ENCODE assay signal across 16 cellular contexts in genomic region chr7:22572937-22573336, GRCh38.
A peak's percentile ranks its signal among the peaks of the same experiment; 100 is the strongest.
DNase-seq lines count a peak whose midpoint lies in the region; ATAC-seq, FAIRE-seq and TF ChIP-seq lines count a peak whose summit lies in the region.
"Had no signal": no experiment of that assay in that cellular context is flagged by ENCODE, and none has a peak within 500 bp of the region (broad histone marks: within the 10 kb centered on the region; RNA-seq: fewer than 3 reads in every experiment).

No MANE protein-coding gene starts in this region.

- BruUV-seq in Calu3 (replicated peaks; lab: Mats Ljungman, UMichigan) = no TSS peak

- no peak overlapping the region for H3K9ac ChIP-seq in mesenchymal stem cell (ENCODE audit: low read length)

- H4K8ac ChIP-seq in mesenchymal stem cell (ENCODE audit: low read length) = no peak overlapping the region

- peaks cover 68% of the 10 kb centered on the region for H3K4me1 Mint-ChIP-seq in Calu3 (ENCODE audit: low read depth, unreplicated experiment)
- H3K4me1 Mint-ChIP-seq in activated CD4-positive, alpha-beta memory T cell treated with anti-CD3 and anti-CD28 coated beads for 36 hours (ENCODE audit: low read depth) = peaks cover 3% of the 10 kb centered on the region
- H3K4me1 Mint-ChIP-seq: GM23338 had no signal

- no peak for FAIRE-seq in bronchial epithelial cell (lab: Jason Lieb, UNC)

- TF ChIP-seq RAD21 in Ishikawa (IDR thresholded peaks at IDR 0.05; ENCODE audit: low read depth) = no peak

- intact Hi-C loops in Calu3 (cut with micrococcal nuclease; ENCODE audit: unreplicated experiment) = loop anchor here (1.0 kb wide), 1 partner anchor 10 kb away; no protein-coding TSS in a partner anchor
- intact Hi-C loops in activated CD4-positive, alpha-beta memory T cell treated with anti-CD3 and anti-CD28 coated beads for 36 hours (cut with micrococcal nuclease) = no loop called here

- no peaks in the 10 kb centered on the region for H3K36me3 ChIP-seq in bronchial epithelial cell (ENCODE audit: control insufficient read depth, insufficient read depth, low read length)
- peaks cover 0 to 2% of the 10 kb centered on the region in 2 experiments for H3K36me3 ChIP-seq in mesenchymal stem cell (ENCODE audit: control insufficient read depth in 1 of 2, insufficient read depth in 2 of 2, low read depth in 1 of 2, low read length in 2 of 2)
- H3K36me3 ChIP-seq: vagina had no signal

- no peak overlapping the region for H2BK120ac ChIP-seq in mesenchymal stem cell (ENCODE audit: low read depth, low read length)

- no peak for TF ChIP-seq CTCF in Calu3 (IDR thresholded peaks at IDR 0.05; ENCODE audit: unreplicated experiment)
- no peak for TF ChIP-seq CTCF in bronchial epithelial cell (IDR thresholded peaks at IDR 0.05; ENCODE audit: insufficient read depth, low read length, severe bottlenecking)

- ATAC-seq in HG02678 (IDR thresholded peaks at IDR 0.05; ENCODE audit: unreplicated experiment) (no peak), HG02870 (IDR thresholded peaks at IDR 0.05; ENCODE audit: unreplicated experiment) (no peak)
- ATAC-seq: GM23338 had no signal

- POLR2A ChIA-PET in activated CD4-positive, alpha-beta memory T cell treated with anti-CD3 and anti-CD28 coated beads for 36 hours (lab: Charles Lee) = no interaction called here

- peaks cover 5% of the 10 kb centered on the region for H3K4me1 ChIP-seq in mesenchymal stem cell (ENCODE audit: control insufficient read depth, insufficient read depth, low read depth, low read length)

- H3K79me1 ChIP-seq in mesenchymal stem cell (replicated peaks; ENCODE audit: low read length, poor library complexity, severe bottlenecking) = peaks cover 8% of the 10 kb centered on the region

- H3K14ac ChIP-seq in mesenchymal stem cell (ENCODE audit: low read length in 2 of 2) = no peak overlapping the region

- no peak overlapping the region for H3K23ac ChIP-seq in mesenchymal stem cell (ENCODE audit: low read length in 2 of 2)

- H3K9me3 Mint-ChIP-seq in Calu3 (ENCODE audit: low read depth, unreplicated experiment) = no peaks in the 10 kb centered on the region
- H3K9me3 Mint-ChIP-seq in activated CD4-positive, alpha-beta memory T cell treated with anti-CD3 and anti-CD28 coated beads for 36 hours = no peaks in the 10 kb centered on the region
- H3K9me3 Mint-ChIP-seq: activated naive CD4-positive, alpha-beta T cell treated with anti-CD3 and anti-CD28 coated beads, Interleukin-2, amount 50 U/mL, for 24 hours; CD4-positive, alpha-beta T cell; GM23338 had no signal

- H2BK15ac ChIP-seq in mesenchymal stem cell (ENCODE audit: low read depth, poor library complexity, severe bottlenecking) = no peak overlapping the region

- no peak; the same call in 1 of the 2 replicates for TF ChIP-seq EP300 in Ishikawa (IDR thresholded peaks at IDR 0.05; ENCODE audit: borderline replicate concordance)

- no peak overlapping the region for H2BK12ac ChIP-seq in mesenchymal stem cell (ENCODE audit: low read length in 2 of 2)

- DNase-seq in Calu3 (peak; percentile 85), bronchial epithelial cell (ENCODE audit: low read depth) (peak; percentile 100), mesenchymal stem cell (peak; percentile 43), NCI-H82 (lab: John Stamatoyannopoulos, UW) (no peak)
- no peak for DNase-seq in activated CD4-positive, alpha-beta memory T cell treated with anti-CD3 and anti-CD28 coated beads for 36 hours
- DNase-seq: activated CD8-positive, alpha-beta memory T cell treated with anti-CD3 and anti-CD28 coated beads, Interleukin-2, amount 50 U/mL, for 48 hours; CD4-positive, alpha-beta T cell; erythroblast; mesendoderm; stimulated activated naive CD4-positive, alpha-beta T cell had no signal

- H3K4me3 ChIP-seq in bronchial epithelial cell (ENCODE audit: low read depth, low read length) = no peak overlapping the region
- H3K4me3 ChIP-seq in mesenchymal stem cell (ENCODE audit: insufficient read depth in 1 of 2, low read depth in 1 of 2, low read length in 2 of 2) = no peak overlapping the region
- H3K4me3 ChIP-seq: GM23338, vagina had no signal

- H3K18ac ChIP-seq in mesenchymal stem cell (ENCODE audit: low read depth in 1 of 2, low read length in 2 of 2) = no peak overlapping the region

- 94% methylated on average over 6 of the region's 7 CpGs for WGBS in mesenchymal stem cell

- H3K4me3 Mint-ChIP-seq in Calu3 (ENCODE audit: low read depth, unreplicated experiment) = peak overlapping the region; percentile 47
- H3K4me3 Mint-ChIP-seq in activated CD4-positive, alpha-beta memory T cell treated with anti-CD3 and anti-CD28 coated beads for 36 hours = no peak overlapping the region
- H3K4me3 Mint-ChIP-seq: activated naive CD4-positive, alpha-beta T cell treated with anti-CD3 and anti-CD28 coated beads, Interleukin-2, amount 50 U/mL, for 24 hours; CD4-positive, alpha-beta T cell; GM23338 had no signal

- no peak overlapping the region for H2AFZ ChIP-seq in mesenchymal stem cell (ENCODE audit: low read depth, low read length)
- H2AFZ ChIP-seq: GM23338 had no signal

- H3K36me3 Mint-ChIP-seq in Calu3 (ENCODE audit: insufficient read depth, unreplicated experiment) = peaks cover 50% of the 10 kb centered on the region
- H3K36me3 Mint-ChIP-seq in activated CD4-positive, alpha-beta memory T cell treated with anti-CD3 and anti-CD28 coated beads for 36 hours = no peaks in the 10 kb centered on the region

- no peak overlapping the region for H3K4ac ChIP-seq in mesenchymal stem cell (ENCODE audit: low read depth in 1 of 2, low read length in 2 of 2)

- no peak overlapping the region for H2BK5ac ChIP-seq in mesenchymal stem cell (ENCODE audit: low read depth, low read length, poor library complexity, severe bottlenecking)

- no peaks in the 10 kb centered on the region for H3K27me3 Mint-ChIP-seq in Calu3 (ENCODE audit: unreplicated experiment)
- peaks cover 30% of the 10 kb centered on the region for H3K27me3 Mint-ChIP-seq in activated CD4-positive, alpha-beta memory T cell treated with anti-CD3 and anti-CD28 coated beads for 36 hours

- no peak overlapping the region for H2AK5ac ChIP-seq in mesenchymal stem cell (ENCODE audit: low read length, severe bottlenecking)

- CTCF ChIA-PET in Calu3 (lab: Charles Lee) = interaction anchor here (0.7 to 2.2 kb wide), 8 partner anchors 10 to 160 kb away, joined by 3 to 25 read pairs (median 7); partner anchors contain the start of gene IL6
- CTCF ChIA-PET in activated CD4-positive, alpha-beta memory T cell treated with anti-CD3 and anti-CD28 coated beads for 36 hours (lab: Charles Lee) = interaction anchor here (1.5 kb wide), 1 partner anchor 12 kb away, joined by 4 read pairs; no protein-coding TSS in a partner anchor

- no peak overlapping the region for H3K4me2 ChIP-seq in mesenchymal stem cell (ENCODE audit: low read length, poor library complexity, severe bottlenecking)
- H3K4me2 ChIP-seq: GM23338 had no signal

- no peak overlapping the region for H4K91ac ChIP-seq in mesenchymal stem cell (ENCODE audit: low read length)

- H3K27ac ChIP-seq in mesenchymal stem cell (ENCODE audit: low read length, poor library complexity, severe bottlenecking) = peak overlapping the region; percentile 33
- H3K27ac ChIP-seq: vagina had no signal

- no peaks in the 10 kb centered on the region for H3K27me3 ChIP-seq in bronchial epithelial cell (ENCODE audit: control insufficient read depth, insufficient read depth, low read length)
- peaks cover 0 to 6% of the 10 kb centered on the region in 2 experiments for H3K27me3 ChIP-seq in mesenchymal stem cell (ENCODE audit: control insufficient read depth in 1 of 2, insufficient read depth in 1 of 2, low read length in 2 of 2)

- no peaks in the 10 kb centered on the region for H3K9me3 ChIP-seq in mesenchymal stem cell (ENCODE audit: control insufficient read depth, low read length)
- H3K9me3 ChIP-seq: vagina had no signal

- peak overlapping the region; percentile 80 for H3K27ac Mint-ChIP-seq in Calu3 (ENCODE audit: unreplicated experiment)
- no peak overlapping the region for H3K27ac Mint-ChIP-seq in activated CD4-positive, alpha-beta memory T cell treated with anti-CD3 and anti-CD28 coated beads for 36 hours
- H3K27ac Mint-ChIP-seq: activated naive CD4-positive, alpha-beta T cell treated with anti-CD3 and anti-CD28 coated beads, Interleukin-2, amount 50 U/mL, for 24 hours; CD4-positive, alpha-beta T cell; GM23338 had no signal

TF ChIP-seq in Ishikawa, 13 proteins besides CTCF, POLR2A, EP300 and RAD21:
- TF ChIP-seq CEBPB (IDR thresholded peaks at IDR 0.05) (peak; percentile 71), NFIC (IDR thresholded peaks at IDR 0.05) (no peak), TEAD4 (IDR thresholded peaks at IDR 0.05) (peak; percentile 59; the same call in 1 of the 2 replicates), MAX (IDR thresholded peaks at IDR 0.05) (no peak), TCF12 (IDR thresholded peaks at IDR 0.05; ENCODE audit: low read depth) (peak; percentile 21; the same call in 1 of the 2 replicates)

Comparison
In these comparisons a context has a peak if more than half of its experiments do, and no peak if none do; other contexts are left out.
1. DNase-seq: peak in Calu3 (single experiment), bronchial epithelial cell (single experiment) and mesenchymal stem cell (single experiment); none in NCI-H82 (single experiment) and activated CD4-positive, alpha-beta memory T cell treated with anti-CD3 and anti-CD28 coated beads for 36 hours (single experiment).